In genomic region chr20:11001767-11002540, GRCh38 we compare ENCODE assay signal across 13 cellular contexts.
DNase-seq lines count a peak whose midpoint lies in the region; ATAC-seq and TF ChIP-seq lines count a peak whose summit lies in the region.
"Had no signal": no experiment of that assay in that cellular context is flagged by ENCODE, and none has a peak within 500 bp of the region (broad histone marks: within the 10 kb centered on the region; RNA-seq: fewer than 3 reads in every experiment).

No MANE protein-coding gene starts in this region.

- H3K9me3 Mint-ChIP-seq in activated CD8-positive, alpha-beta memory T cell treated with anti-CD3 and anti-CD28 coated beads, Interleukin-2, amount 10 ng/mL, durations not matched to agents 7 days and 5 days (ENCODE audit: low read depth): no peaks in the 10 kb centered on the region

- H3K4me1 Mint-ChIP-seq in activated CD8-positive, alpha-beta memory T cell treated with anti-CD3 and anti-CD28 coated beads, Interleukin-2, amount 10 ng/mL, durations not matched to agents 7 days and 5 days: no peaks in the 10 kb centered on the region
- H3K4me1 Mint-ChIP-seq: memory B cell had no signal

- TF ChIP-seq CTCF in VCaP (conservative IDR thresholded peaks at IDR 0.05): no peak

- H3K27ac ChIP-seq in VCaP: peak overlapping the region; percentile 65
- H3K27ac ChIP-seq: 22Rv1 had no signal

- no peak overlapping the region for H3K4me3 Mint-ChIP-seq in activated CD8-positive, alpha-beta memory T cell treated with anti-CD3 and anti-CD28 coated beads, Interleukin-2, amount 10 ng/mL, durations not matched to agents 7 days and 5 days
- H3K4me3 Mint-ChIP-seq: brain, memory B cell had no signal

- CTCF ChIA-PET in activated CD8-positive, alpha-beta memory T cell treated with anti-CD3 and anti-CD28 coated beads, Interleukin-2, amount 10 ng/mL, durations not matched to agents 7 days and 5 days (lab: Charles Lee): no interaction called here

- peak; percentile 35 for DNase-seq in DMS153 (lab: John Stamatoyannopoulos, UW)
- DNase-seq in DMS153 treated with DMSO at 0.1 percent for 48 hours (lab: John Stamatoyannopoulos, UW; ENCODE audit: unreplicated experiment): no peak
- peak; percentile 92 for DNase-seq in islet precursor cell
- peak; percentile 73 for DNase-seq in ureter (ENCODE audit: low spot score)
- no peak for DNase-seq in activated CD8-positive, alpha-beta memory T cell treated with anti-CD3 and anti-CD28 coated beads, Interleukin-2, amount 10 ng/mL, durations not matched to agents 7 days and 5 days
- DNase-seq in cerebellum (ENCODE audit: low spot score): no peak
- DNase-seq: activated CD4-positive, alpha-beta T cell treated with anti-CD3 and anti-CD28 coated beads for 1 hour; NCI-H1436 treated with DMSO at 0.1 percent for 48 hours had no signal

- H3K36me3 Mint-ChIP-seq in activated CD8-positive, alpha-beta memory T cell treated with anti-CD3 and anti-CD28 coated beads, Interleukin-2, amount 10 ng/mL, durations not matched to agents 7 days and 5 days: no peaks in the 10 kb centered on the region
- H3K36me3 Mint-ChIP-seq: brain, memory B cell had no signal

- ATAC-seq in activated CD8-positive, alpha-beta memory T cell treated with anti-CD3 and anti-CD28 coated beads, Interleukin-2, amount 10 ng/mL, durations not matched to agents 7 days and 5 days: no peak
- ATAC-seq in HG03469 (IDR thresholded peaks at IDR 0.05; ENCODE audit: unreplicated experiment): no peak

- H3K27me3 Mint-ChIP-seq in activated CD8-positive, alpha-beta memory T cell treated with anti-CD3 and anti-CD28 coated beads, Interleukin-2, amount 10 ng/mL, durations not matched to agents 7 days and 5 days: no peaks in the 10 kb centered on the region
- H3K27me3 Mint-ChIP-seq: brain, memory B cell had no signal

- H3K27ac Mint-ChIP-seq in activated CD8-positive, alpha-beta memory T cell treated with anti-CD3 and anti-CD28 coated beads, Interleukin-2, amount 10 ng/mL, durations not matched to agents 7 days and 5 days: no peak overlapping the region
- H3K27ac Mint-ChIP-seq: brain, memory B cell had no signal

Comparison
In these comparisons a context has a peak if more than half of its experiments do, and no peak if none do; other contexts are left out.
1. DNase-seq: peak in DMS153 (single experiment), islet precursor cell (single experiment) and ureter (single experiment); none in DMS153 treated with DMSO at 0.1 percent for 48 hours (single experiment), activated CD8-positive, alpha-beta memory T cell treated with anti-CD3 and anti-CD28 coated beads, Interleukin-2, amount 10 ng/mL, durations not matched to agents 7 days and 5 days (single experiment) and cerebellum (single experiment).